ENCODE assay signal across 10 cellular contexts in genomic region chr17:50564916-50565315, GRCh38. TPM values are rescaled to one million over a fixed set of nuclear protein-coding genes. Genes with fewer than 3 reads are reported as not detected.
A peak's percentile ranks its signal among the peaks of the same experiment; 100 is the strongest.
DNase-seq lines count a peak whose midpoint lies in the region; ATAC-seq and TF ChIP-seq lines count a peak whose summit lies in the region.
"Had no signal": no experiment of that assay in that cellular context is flagged by ENCODE, and none has a peak within 500 bp of the region (broad histone marks: within the 10 kb centered on the region; RNA-seq: fewer than 3 reads in every experiment).

No MANE protein-coding gene starts in this region.

- ATAC-seq in esophagus mucosa (peak; percentile 20), HG03439 (IDR thresholded peaks at IDR 0.05; ENCODE audit: unreplicated experiment) (no peak)

- TF ChIP-seq POLR2A in adrenal gland (IDR thresholded peaks at IDR 0.05), result no peak

- H3K4me1 ChIP-seq in osteoblast (ENCODE audit: insufficient read depth, low read length) (peaks cover 13% of the 10 kb centered on the region), adrenal gland (replicated peaks in 1 of 2) (peaks cover 12 to 16% of the 10 kb centered on the region in 2 donors)

- WGBS in adrenal gland, 4 donors, result 45 to 61% (median 53%) methylated on average over 13 to 19 of the region's 19 CpGs

- H2AFZ ChIP-seq in osteoblast (ENCODE audit: low read length), result peak overlapping the region; percentile 62

- H3K27ac ChIP-seq in osteoblast (ENCODE audit: low read depth, low read length), result no peak overlapping the region
- peak overlapping the region in 1 of 5 donors; percentile 22 for H3K27ac ChIP-seq in adrenal gland

- H3K79me2 ChIP-seq in osteoblast (ENCODE audit: insufficient read depth, low read length), result no peaks in the 10 kb centered on the region

- peak; percentile 57 for DNase-seq in EL
- peak; percentile 20 for DNase-seq in NCI-H226
- DNase-seq in osteoblast (ENCODE audit: insufficient read length, low spot score, missing footprints), result peak; percentile 92
- DNase-seq in iPS-NIHi11 (ENCODE audit: low spot score), result no peak
- no peak for DNase-seq in adrenal gland
- DNase-seq in COR-L47 (lab: John Stamatoyannopoulos, UW), result no peak
- DNase-seq: activated gamma-delta T cell treated with Interleukin-2 at 50 U/mL for 16 hours had no signal

- H3K36me3 ChIP-seq in osteoblast (ENCODE audit: insufficient read depth, low read length), result no peaks in the 10 kb centered on the region
- no peaks in the 10 kb centered on the region for H3K36me3 ChIP-seq in adrenal gland (replicated peaks in 1 of 2)

- TF ChIP-seq CTCF in osteoblast (IDR thresholded peaks at IDR 0.05; ENCODE audit: extremely low read depth, low read depth, low read length) (no peak), adrenal gland (IDR thresholded peaks at IDR 0.05) (no peak)

- H3K27me3 ChIP-seq in osteoblast (ENCODE audit: insufficient read depth, low read length), result peaks cover 47% of the 10 kb centered on the region
- H3K27me3 ChIP-seq in adrenal gland, result peaks cover 13% of the 10 kb centered on the region

- no peaks in the 10 kb centered on the region for H3K9me3 ChIP-seq in osteoblast (ENCODE audit: low read depth, low read length)
- no peaks in the 10 kb centered on the region for H3K9me3 ChIP-seq in adrenal gland (replicated peaks in 1 of 3)

- peak overlapping the region; percentile 58 for H3K4me2 ChIP-seq in osteoblast (ENCODE audit: insufficient read depth, low read length)

- H4K20me1 ChIP-seq in osteoblast (ENCODE audit: insufficient read depth, low read length), result no peaks in the 10 kb centered on the region

- intact Hi-C loops in adrenal gland (cut with DNase I), result loop anchor here in 1 of 2 donors (5.0 kb wide), 1 partner anchor 42 kb away; no protein-coding TSS in a partner anchor

- H3K4me3 ChIP-seq in osteoblast (ENCODE audit: insufficient read depth, low read length) (peak overlapping the region; percentile 45), adrenal gland (no peak overlapping the region)

RNA-seq across cellular contexts. Expression of gene CACNA1G, which starts 4.4 kb away (rescaled TPM):
- total RNA-seq in esophagus mucosa (0.08 TPM), osteoblast (under 0.01 TPM in 2 replicates), adrenal gland (under 1 TPM in 7 of 8 donors, not detected in 1; 0.06 to 0.72 (median 0.14) TPM)
- polyA plus RNA-seq in adrenal gland, result under 1 TPM; 0.05 to 0.24 (median 0.07) TPM
- total RNA-seq: kidney epithelial cell had no signal

RNA-seq across cellular contexts. Expression of gene SPATA20, which starts 17.9 kb away (rescaled TPM):
- 16.8 TPM for total RNA-seq in esophagus mucosa
- 126 and 142 TPM in 2 replicates for total RNA-seq in osteoblast
- total RNA-seq in adrenal gland, result 100 to 1,000 TPM in 7 of 8 donors, 10 to 100 TPM in 1; 78.9 to 205 (median 169) TPM
- polyA plus RNA-seq in adrenal gland, result 100 to 1,000 TPM in 2 of 3 donors, 10 to 100 TPM in 1; 12.7 to 246 (median 150) TPM

RNA-seq across cellular contexts. Expression of gene EPN3, which starts 32.4 kb away (rescaled TPM):
- 38.5 TPM for total RNA-seq in esophagus mucosa
- total RNA-seq in osteoblast, result not detected in 2 replicates
- total RNA-seq in adrenal gland, result 10 to 100 TPM in 7 of 8 donors, 1 to 10 TPM in 1; 1.7 to 96.1 (median 38.2) TPM
- 10 to 100 TPM in 2 of 3 donors, 1 to 10 TPM in 1; 1.2 to 32.3 (median 10.5) TPM for polyA plus RNA-seq in adrenal gland

RNA-seq across cellular contexts. Expression of gene MYCBPAP, which starts 56.7 kb away (rescaled TPM):
- total RNA-seq in esophagus mucosa (0.40 TPM), osteoblast (0.36 and 0.88 TPM in 2 replicates), adrenal gland (1 to 10 TPM in 6 of 8 donors, under 1 TPM in 1, not detected in 1; 0.12 to 8.9 (median 2.3) TPM)
- polyA plus RNA-seq in adrenal gland, result 1 to 10 TPM in 2 of 3 donors, under 1 TPM in 1; 0.27 to 4.4 (median 2.2) TPM

Comparison
In these comparisons a context has a peak if more than half of its experiments do, and no peak if none do; other contexts are left out.
1. DNase-seq: peak in EL (single experiment), NCI-H226 (single experiment) and osteoblast (single experiment); none in iPS-NIHi11 (single experiment), adrenal gland (0 of 7) and COR-L47 (single experiment).